26 cellular contexts compared by ENCODE assay signal in the genomic region with DNA sequence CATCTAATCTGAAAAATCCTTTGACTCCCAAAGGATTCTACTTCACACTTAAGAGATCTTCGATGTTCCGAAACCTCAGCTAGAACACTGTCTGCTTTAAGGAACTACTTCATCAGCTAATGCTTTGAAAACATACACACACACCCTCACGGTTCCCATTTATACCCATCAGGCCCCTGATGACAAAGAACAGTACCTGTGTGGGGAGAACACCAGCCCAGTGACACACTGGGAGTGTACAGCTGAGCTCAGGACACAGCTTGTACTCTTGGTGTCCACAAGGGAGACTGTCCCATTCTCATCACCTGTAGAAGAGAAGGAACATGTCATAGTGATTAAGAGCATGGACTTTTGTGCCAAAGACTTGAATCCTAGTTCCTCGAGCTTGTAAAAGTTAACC. TPM values are rescaled to one million over a fixed set of nuclear protein-coding genes. Genes with fewer than 3 reads are reported as not detected.
DNase-seq lines count a peak whose midpoint lies in the region; ATAC-seq and TF ChIP-seq lines count a peak whose summit lies in the region.
"Had no signal": no experiment of that assay in that cellular context is flagged by ENCODE, and none has a peak within 500 bp of the region (broad histone marks: within the 10 kb centered on the region; RNA-seq: fewer than 3 reads in every experiment).

No MANE protein-coding gene starts in this region.

- H3K27ac Mint-ChIP-seq in CD8-positive, alpha-beta T cell: peak overlapping the region; percentile 80
- H3K27ac Mint-ChIP-seq in activated CD8-positive, alpha-beta T cell treated with anti-CD3 and anti-CD28 coated beads for 36 hours: peak overlapping the region; percentile 40
- H3K27ac Mint-ChIP-seq in naive thymus-derived CD8-positive, alpha-beta T cell: peak overlapping the region in 8 of 10 donors; percentile 38 to 89 (median 86)
- no peak overlapping the region for H3K27ac Mint-ChIP-seq in natural killer cell
- H3K27ac Mint-ChIP-seq: T-helper 1 cell treated with Interleukin-12 subunit alpha and Interleukin-12 subunit beta and Interleukin-4 antibody, amounts not matched to agents 30 μg/mL and 1 μg/mL, for 36 hours had no signal

- H3K36me3 ChIP-seq in CD8-positive, alpha-beta T cell (ENCODE audit: insufficient read depth, low read length): peaks cover 58% of the 10 kb centered on the region
- H3K36me3 ChIP-seq: breast epithelium had no signal

- no peak overlapping the region for H3K4me3 Mint-ChIP-seq in CD8-positive, alpha-beta T cell
- H3K4me3 Mint-ChIP-seq in activated CD8-positive, alpha-beta T cell treated with anti-CD3 and anti-CD28 coated beads for 36 hours: no peak overlapping the region
- no peak overlapping the region for H3K4me3 Mint-ChIP-seq in naive thymus-derived CD8-positive, alpha-beta T cell
- no peak overlapping the region for H3K4me3 Mint-ChIP-seq in natural killer cell
- H3K4me3 Mint-ChIP-seq: activated T-helper 1 cell treated with anti-CD3 and anti-CD28 coated beads, Interleukin-12 subunit alpha, Interleukin-12 subunit beta, Interleukin-2, Interleukin-4 antibody, amounts not matched to agents 30 ng/mL and 10 ng/mL and 1 ng/mL, durations not matched to agents 14 hours and 24 hours and 36 hours; T-helper 1 cell treated with Interleukin-12 subunit alpha and Interleukin-12 subunit beta and Interleukin-4 antibody, amounts not matched to agents 30 μg/mL and 1 μg/mL, for 36 hours had no signal

- H3K9me3 Mint-ChIP-seq in CD8-positive, alpha-beta T cell: no peaks in the 10 kb centered on the region
- no peaks in the 10 kb centered on the region for H3K9me3 Mint-ChIP-seq in activated CD8-positive, alpha-beta T cell treated with anti-CD3 and anti-CD28 coated beads for 36 hours
- H3K9me3 Mint-ChIP-seq in naive thymus-derived CD8-positive, alpha-beta T cell: no peaks in the 10 kb centered on the region
- no peaks in the 10 kb centered on the region for H3K9me3 Mint-ChIP-seq in natural killer cell
- H3K9me3 Mint-ChIP-seq: activated T-helper 1 cell treated with anti-CD3 and anti-CD28 coated beads, Interleukin-12 subunit alpha, Interleukin-12 subunit beta, Interleukin-2, Interleukin-4 antibody, amounts not matched to agents 30 ng/mL and 10 ng/mL and 1 ng/mL, durations not matched to agents 14 hours and 24 hours and 36 hours; T-helper 1 cell treated with Interleukin-12 subunit alpha and Interleukin-12 subunit beta and Interleukin-4 antibody, amounts not matched to agents 30 μg/mL and 1 μg/mL, for 36 hours had no signal

- no peak for TF ChIP-seq CTCF in CD8-positive, alpha-beta T cell (IDR thresholded peaks at IDR 0.05)
- TF ChIP-seq CTCF in activated CD8-positive, alpha-beta T cell treated with anti-CD3 and anti-CD28 coated beads for 36 hours (IDR thresholded peaks at IDR 0.05): no peak
- no peak for TF ChIP-seq CTCF in natural killer cell (IDR thresholded peaks at IDR 0.05)

- peaks cover 21% of the 10 kb centered on the region for H3K4me1 ChIP-seq in CD8-positive, alpha-beta T cell (ENCODE audit: insufficient read depth, low read length)
- H3K4me1 ChIP-seq: breast epithelium had no signal

- H3K4me1 Mint-ChIP-seq in CD8-positive, alpha-beta T cell (ENCODE audit: low read depth): peaks cover 50% of the 10 kb centered on the region
- peaks cover 46% of the 10 kb centered on the region for H3K4me1 Mint-ChIP-seq in activated CD8-positive, alpha-beta T cell treated with anti-CD3 and anti-CD28 coated beads for 36 hours (ENCODE audit: low read depth)
- peaks cover 20 to 46% (median 37%) of the 10 kb centered on the region in 4 donors for H3K4me1 Mint-ChIP-seq in naive thymus-derived CD8-positive, alpha-beta T cell
- H3K4me1 Mint-ChIP-seq in natural killer cell: peaks cover 13 to 15% of the 10 kb centered on the region in 2 donors

- H3K27me3 Mint-ChIP-seq in CD8-positive, alpha-beta T cell (ENCODE audit: low read depth): no peaks in the 10 kb centered on the region
- H3K27me3 Mint-ChIP-seq in activated CD8-positive, alpha-beta T cell treated with anti-CD3 and anti-CD28 coated beads for 36 hours: no peaks in the 10 kb centered on the region
- H3K27me3 Mint-ChIP-seq in naive thymus-derived CD8-positive, alpha-beta T cell: no peaks in the 10 kb centered on the region
- H3K27me3 Mint-ChIP-seq in natural killer cell (ENCODE audit: low read depth in 2 of 2): no peaks in the 10 kb centered on the region

- H3K36me3 Mint-ChIP-seq in CD8-positive, alpha-beta T cell: peaks cover 92% of the 10 kb centered on the region
- peaks cover 59% of the 10 kb centered on the region for H3K36me3 Mint-ChIP-seq in activated CD8-positive, alpha-beta T cell treated with anti-CD3 and anti-CD28 coated beads for 36 hours (ENCODE audit: low read depth)
- peaks cover 0 to 83% (median 17%) of the 10 kb centered on the region in 3 donors for H3K36me3 Mint-ChIP-seq in naive thymus-derived CD8-positive, alpha-beta T cell
- H3K36me3 Mint-ChIP-seq in natural killer cell: peaks cover 24% of the 10 kb centered on the region

- POLR2A ChIA-PET in CD8-positive, alpha-beta T cell (lab: Charles Lee): no interaction called here
- POLR2A ChIA-PET in activated CD8-positive, alpha-beta T cell treated with anti-CD3 and anti-CD28 coated beads for 36 hours (lab: Charles Lee): no interaction called here
- POLR2A ChIA-PET in naive thymus-derived CD8-positive, alpha-beta T cell (lab: Charles Lee): no interaction called here

- ATAC-seq in CD8-positive, alpha-beta T cell: no peak
- peak; percentile 65 for ATAC-seq in activated CD8-positive, alpha-beta T cell treated with anti-CD3 and anti-CD28 coated beads for 36 hours
- no peak for ATAC-seq in naive thymus-derived CD8-positive, alpha-beta T cell
- ATAC-seq in HG02938 (IDR thresholded peaks at IDR 0.05; ENCODE audit: unreplicated experiment) (no peak), natural killer cell (no peak)

- CTCF ChIA-PET in CD8-positive, alpha-beta T cell (lab: Charles Lee): interaction anchor here (0.8 to 4.2 kb wide), 8 partner anchors 9 to 327 kb away, joined by 3 to 25 read pairs (median 4); partner anchors contain the start of gene CHI3L2
- CTCF ChIA-PET in activated CD8-positive, alpha-beta T cell treated with anti-CD3 and anti-CD28 coated beads for 36 hours (lab: Charles Lee): interaction anchor here (0.8 to 3.5 kb wide), 11 partner anchors 9 to 327 kb away, joined by 3 to 21 read pairs (median 4); partner anchors contain the start of gene DDX20

- no peak overlapping the region for H3K4me3 ChIP-seq in CD8-positive, alpha-beta T cell (ENCODE audit: low read depth, low read length)
- H3K4me3 ChIP-seq: BLaER1, breast epithelium, HAP-1, lung, thoracic aorta, vagina had no signal

- no peak overlapping the region for H3K27ac ChIP-seq in CD8-positive, alpha-beta T cell (ENCODE audit: low read depth, low read length)
- H3K27ac ChIP-seq: BLaER1, breast epithelium, thoracic aorta, vagina had no signal

- intact Hi-C loops in CD8-positive, alpha-beta T cell (cut with DNase I, micrococcal nuclease): loop anchor here (5.0 to 10.0 kb wide), 4 partner anchors 240 to 1408 kb away; partner anchors contain the start of genes DENND2D (in 1 of the 2), KCNC4 (in 1 of the 2) and STRIP1 (in 1 of the 2)
- intact Hi-C loops in activated CD8-positive, alpha-beta T cell treated with anti-CD3 and anti-CD28 coated beads for 36 hours (cut with micrococcal nuclease): no loop called here
- intact Hi-C loops in natural killer cell (cut with micrococcal nuclease): no loop called here

- no peaks in the 10 kb centered on the region for H3K27me3 ChIP-seq in CD8-positive, alpha-beta T cell (ENCODE audit: insufficient read depth, low read length)
- H3K27me3 ChIP-seq: BLaER1, breast epithelium, vagina had no signal

- no peaks in the 10 kb centered on the region for H3K9me3 ChIP-seq in CD8-positive, alpha-beta T cell (ENCODE audit: low read length)
- H3K9me3 ChIP-seq: BLaER1, breast epithelium, HAP-1, thoracic aorta, vagina had no signal

- DNase-seq in activated T-cell treated with anti-CD3 and anti-CD28 coated beads for 48 hours (ENCODE audit: low read depth) (peak; percentile 6), activated T-cell treated with anti-CD3 and anti-CD28 coated beads for 4 hours (no peak), SIG-M5 treated with dmso at 0.1 percent for 504 hours (lab: John Stamatoyannopoulos, UW; ENCODE audit: unreplicated experiment) (no peak), natural killer cell (no peak)
- DNase-seq in CD8-positive, alpha-beta T cell: no peak
- peak; percentile 15 for DNase-seq in activated CD8-positive, alpha-beta T cell treated with anti-CD3 and anti-CD28 coated beads for 36 hours
- DNase-seq in naive thymus-derived CD8-positive, alpha-beta T cell: no peak
- DNase-seq: ACHN; activated CD8-positive, alpha-beta memory T cell treated with anti-CD3 and anti-CD28 coated beads for 24 hours; amniotic stem cell; effector CD8-positive, alpha-beta T cell; NCI-H1092; NCI-H187; NCI-H748 treated with DMSO at 0.1 percent for 48 hours; posterior cingulate gyrus had no signal

RNA-seq across cellular contexts. Expression of gene WDR77, which starts 6.6 kb away (rescaled TPM):
- 10 to 100 TPM in 1 of 2 experiments, 1 to 10 TPM in 1; 9.5 to 11.4 TPM for total RNA-seq in CD8-positive, alpha-beta T cell
- 10 to 100 TPM; 54.0 to 54.6 TPM for total RNA-seq in activated CD8-positive, alpha-beta T cell treated with anti-CD3 and anti-CD28 coated beads for 36 hours
- 10 to 100 TPM; 35.4 to 35.9 TPM for total RNA-seq in naive thymus-derived CD8-positive, alpha-beta T cell
- polyA plus RNA-seq in naive thymus-derived CD8-positive, alpha-beta T cell: 10 to 100 TPM; 36.9 to 44.6 (median 43.9) TPM
- 10 to 100 TPM; 15.5 to 20.8 (median 17.8) TPM for total RNA-seq in natural killer cell

RNA-seq across cellular contexts. Expression of gene ATP5PB, which starts 6.8 kb away (rescaled TPM):
- 10 to 100 TPM; 59.9 to 64.6 TPM for total RNA-seq in CD8-positive, alpha-beta T cell
- total RNA-seq in activated CD8-positive, alpha-beta T cell treated with anti-CD3 and anti-CD28 coated beads for 36 hours: 100 to 1,000 TPM; 341 to 342 TPM
- 100 to 1,000 TPM; 105 to 115 TPM for total RNA-seq in naive thymus-derived CD8-positive, alpha-beta T cell
- 100 to 1,000 TPM; 411 to 437 (median 416) TPM for polyA plus RNA-seq in naive thymus-derived CD8-positive, alpha-beta T cell
- 100 to 1,000 TPM; 105 to 115 (median 105) TPM for total RNA-seq in natural killer cell

RNA-seq across cellular contexts. Expression of gene OVGP1, which starts 14.9 kb away (rescaled TPM):
- total RNA-seq in CD8-positive, alpha-beta T cell: 1 to 10 TPM; 6.1 to 6.4 TPM
- total RNA-seq in activated CD8-positive, alpha-beta T cell treated with anti-CD3 and anti-CD28 coated beads for 36 hours: 1 to 10 TPM; 1.1 to 1.6 TPM
- 1 to 10 TPM; 9.0 to 9.2 TPM for total RNA-seq in naive thymus-derived CD8-positive, alpha-beta T cell
- polyA plus RNA-seq in naive thymus-derived CD8-positive, alpha-beta T cell: 1 to 10 TPM in 1 of 3 donors, under 1 TPM in 2; 0.18 to 1.2 (median 0.51) TPM
- total RNA-seq in natural killer cell: 1 to 10 TPM; 2.1 to 5.2 (median 4.1) TPM
- total RNA-seq: RPMI7951 had no signal

RNA-seq across cellular contexts. Expression of gene C1orf162, which starts 31.3 kb away (rescaled TPM):
- total RNA-seq in CD8-positive, alpha-beta T cell: 10 to 100 TPM; 14.0 to 15.5 TPM
- 1 to 10 TPM; 4.5 to 4.7 TPM for total RNA-seq in activated CD8-positive, alpha-beta T cell treated with anti-CD3 and anti-CD28 coated beads for 36 hours
- 10 to 100 TPM; 58.1 to 59.7 TPM for total RNA-seq in naive thymus-derived CD8-positive, alpha-beta T cell
- polyA plus RNA-seq in naive thymus-derived CD8-positive, alpha-beta T cell: 100 to 1,000 TPM; 159 to 250 (median 243) TPM
- total RNA-seq in natural killer cell: 100 to 1,000 TPM in 2 of 3 donors, 10 to 100 TPM in 1; 85.2 to 147 (median 106) TPM
- total RNA-seq: epithelial cell of proximal tubule had no signal

Comparison
In these comparisons a context has a peak if more than half of its experiments do, and no peak if none do; other contexts are left out.
1. DNase-seq: peak in activated T-cell treated with anti-CD3 and anti-CD28 coated beads for 48 hours (single experiment) and activated CD8-positive, alpha-beta T cell treated with anti-CD3 and anti-CD28 coated beads for 36 hours (single experiment); none in activated T-cell treated with anti-CD3 and anti-CD28 coated beads for 4 hours (single experiment), CD8-positive, alpha-beta T cell (0 of 7), naive thymus-derived CD8-positive, alpha-beta T cell (0 of 10), SIG-M5 treated with dmso at 0.1 percent for 504 hours (single experiment) and natural killer cell (single experiment).
2. H3K27ac Mint-ChIP-seq: peak in CD8-positive, alpha-beta T cell (single experiment), activated CD8-positive, alpha-beta T cell treated with anti-CD3 and anti-CD28 coated beads for 36 hours (single experiment) and naive thymus-derived CD8-positive, alpha-beta T cell (8 of 10); none in natural killer cell (0 of 2).
3. intact Hi-C loops: an anchor here in CD8-positive, alpha-beta T cell (5.0 to 10.0 kb wide); none called in activated CD8-positive, alpha-beta T cell treated with anti-CD3 and anti-CD28 coated beads for 36 hours and natural killer cell.